ENCODE assay signal across 30 cellular contexts in the genomic region with DNA sequence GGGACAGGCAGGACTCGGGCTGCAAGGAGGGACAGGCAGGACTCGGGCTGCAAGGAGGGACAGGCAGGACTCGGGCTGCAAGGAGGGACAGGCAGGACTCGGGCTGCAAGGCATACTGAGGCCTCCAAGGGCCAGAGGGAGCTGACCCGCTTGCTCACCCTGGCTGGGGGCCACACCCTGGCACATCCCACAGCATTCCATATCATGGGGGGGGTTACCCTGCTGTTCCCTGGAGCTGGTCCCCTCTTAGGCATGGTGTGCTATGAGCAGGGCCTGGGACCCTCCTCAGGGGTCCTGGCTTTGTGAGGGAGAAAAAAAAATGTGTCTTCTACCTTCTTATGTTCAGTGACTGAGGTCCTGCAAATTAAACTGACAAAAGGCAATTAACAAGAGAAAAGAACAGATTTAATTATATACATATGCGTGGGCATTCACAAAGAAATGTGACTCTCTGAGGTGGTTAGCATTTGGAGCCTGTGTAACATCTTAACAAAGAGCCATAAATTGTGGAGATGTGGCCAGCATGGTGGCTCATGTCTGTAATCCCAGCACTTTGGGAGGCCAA.
DNase-seq lines count a peak whose midpoint lies in the region; ATAC-seq and TF ChIP-seq lines count a peak whose summit lies in the region.
"Had no signal": no experiment of that assay in that cellular context is flagged by ENCODE, and none has a peak within 500 bp of the region (broad histone marks: within the 10 kb centered on the region; RNA-seq: fewer than 3 reads in every experiment).

No MANE protein-coding gene starts in this region.

- 86% methylated on average over 6 of the region's 6 CpGs; no CpG with 5 or more reads in 1 of the 2 experiments for WGBS in endodermal cell (ENCODE audit: insufficient coverage in 1 of 2, insufficient read length in 1 of 2), 2 experiments
- WGBS in neuronal stem cell (ENCODE audit: extremely low coverage in 2 of 2, insufficient read length in 2 of 2, insufficient replicate concordance in 1 of 2), 2 donors: no CpG with 5 or more reads among the region's 6 CpGs

- no peaks in the 10 kb centered on the region for H3K79me1 ChIP-seq in neuronal stem cell (ENCODE audit: low read depth, low read length)

- no peak overlapping the region for H2AK5ac ChIP-seq in neuronal stem cell (ENCODE audit: low read depth, low read length)

- H3K27ac Mint-ChIP-seq in endodermal cell (no peak overlapping the region), T-helper 17 cell (no peak overlapping the region)
- H3K27ac Mint-ChIP-seq: activated CD4-positive, alpha-beta T cell treated with anti-CD3 and anti-CD28 coated beads for 36 hours; activated naive CD8-positive, alpha-beta T cell treated with anti-CD3 and anti-CD28 coated beads, Interleukin-2, amount 10 ng/mL, durations not matched to agents 7 days and 5 days; CD4-positive, alpha-beta T cell; HFFc6; natural killer cell treated with Interleukin-12 subunit alpha and Interleukin-12 subunit beta and Interleukin-15 and Interleukin-18, amount 100 ng/mL, for 72 hours; stimulated activated naive CD8-positive, alpha-beta T cell treated with anti-CD3 and anti-CD28 coated beads, Interleukin-15, Interleukin-2, amounts not matched to agents 100 ng/mL and 50 ng/mL, for 24 hours had no signal

- H3K9ac ChIP-seq in endodermal cell (ENCODE audit: extremely low read depth, low read length, poor library complexity, severe bottlenecking) (no peak overlapping the region), neuronal stem cell (ENCODE audit: low read depth, low read length, poor library complexity) (no peak overlapping the region)

- no peak overlapping the region for H4K91ac ChIP-seq in neuronal stem cell (ENCODE audit: low read depth, low read length, poor library complexity)

- no peak overlapping the region for H3K4me2 ChIP-seq in neuronal stem cell (ENCODE audit: insufficient read depth, low read length, poor library complexity, severe bottlenecking)

- intact Hi-C loops in left ventricle myocardium inferior (cut with micrococcal nuclease) (no loop called here), posterior vena cava (cut with DNase I) (no loop called here)

- H3K4me3 ChIP-seq in right atrium auricular region (no peak overlapping the region), left ventricle myocardium inferior (no peak overlapping the region), endodermal cell (ENCODE audit: low read length) (no peak overlapping the region), neuronal stem cell (ENCODE audit: low read length in 2 of 2) (no peak overlapping the region), brain microvascular endothelial cell (ENCODE audit: low read depth, low read length) (no peak overlapping the region)
- H3K4me3 ChIP-seq: cardiac muscle cell, colonic mucosa, testis, uterus had no signal

- H3K9me3 Mint-ChIP-seq in endodermal cell: no peaks in the 10 kb centered on the region
- H3K9me3 Mint-ChIP-seq: activated naive CD8-positive, alpha-beta T cell treated with anti-CD3 and anti-CD28 coated beads, Interleukin-2, amount 10 ng/mL, durations not matched to agents 7 days and 5 days; CD4-positive, alpha-beta T cell; HFFc6; natural killer cell treated with Interleukin-12 subunit alpha and Interleukin-12 subunit beta and Interleukin-15 and Interleukin-18, amount 100 ng/mL, for 72 hours; stimulated activated naive CD8-positive, alpha-beta T cell treated with anti-CD3 and anti-CD28 coated beads, Interleukin-15, Interleukin-2, amounts not matched to agents 100 ng/mL and 50 ng/mL, for 24 hours had no signal

- no peak overlapping the region for H2AFZ ChIP-seq in neuronal stem cell (ENCODE audit: low read length)

- peak; percentile 9 for DNase-seq in right atrium auricular region (ENCODE audit: low spot score)
- DNase-seq in left ventricle myocardium inferior: no peak
- DNase-seq in endodermal cell: peak; percentile 44
- no peak for DNase-seq in neuronal stem cell (ENCODE audit: low spot score)
- no peak for DNase-seq in brain microvascular endothelial cell
- DNase-seq in medulla oblongata (ENCODE audit: extremely low spot score): no peak
- DNase-seq in posterior vena cava (ENCODE audit: low spot score): no peak
- DNase-seq in T-helper 17 cell: no peak
- DNase-seq: activated CD4-positive, alpha-beta T cell treated with anti-CD3 and anti-CD28 coated beads for 36 hours; activated gamma-delta T cell treated with Interleukin-2 at 50 U/mL for 16 hours; activated naive CD8-positive, alpha-beta T cell treated with anti-CD3 and anti-CD28 coated beads, Interleukin-2, amount 10 ng/mL, durations not matched to agents 7 days and 5 days; CD4-positive, alpha-beta T cell; colonic mucosa; effector memory CD4-positive, alpha-beta T cell; glutamatergic neuron; HFFc6; KBM-7; MM.1S; NCI-H1417 treated with DMSO at 0.1 percent for 48 hours; NCI-H2081; NCI-H2227 treated with DMSO at 0.1 percent for 48 hours; NCI-H526 treated with DMSO at 0.1 percent for 48 hours; retina; SHP77 treated with DMSO at 0.1 percent for 48 hours; small intestine; uterus had no signal

- H3K27ac ChIP-seq in right atrium auricular region (no peak overlapping the region), left ventricle myocardium inferior (replicated peaks) (no peak overlapping the region), endodermal cell (ENCODE audit: low read depth, low read length) (no peak overlapping the region), neuronal stem cell (replicated peaks; ENCODE audit: low read length) (no peak overlapping the region), brain microvascular endothelial cell (no peak overlapping the region)
- H3K27ac ChIP-seq: cardiac muscle cell, colonic mucosa, testis, uterus had no signal

- no peaks in the 10 kb centered on the region for H3K27me3 ChIP-seq in right atrium auricular region
- peaks cover 70% of the 10 kb centered on the region for H3K27me3 ChIP-seq in left ventricle myocardium inferior (ENCODE audit: low read depth)
- no peaks in the 10 kb centered on the region for H3K27me3 ChIP-seq in endodermal cell (ENCODE audit: control insufficient read depth, insufficient read depth, low read length, poor library complexity, severe bottlenecking)
- no peaks in the 10 kb centered on the region for H3K27me3 ChIP-seq in neuronal stem cell (ENCODE audit: control insufficient read depth in 3 of 3, insufficient read depth in 3 of 3, low read depth in 1 of 3, low read length in 3 of 3)
- H3K27me3 ChIP-seq in brain microvascular endothelial cell (replicated peaks): no peaks in the 10 kb centered on the region
- H3K27me3 ChIP-seq: cardiac muscle cell, colonic mucosa, testis, uterus had no signal

- ATAC-seq in T-helper 17 cell: no peak
- ATAC-seq: activated CD4-positive, alpha-beta T cell treated with anti-CD3 and anti-CD28 coated beads for 36 hours; natural killer cell treated with Interleukin-12 subunit alpha and Interleukin-12 subunit beta and Interleukin-15 and Interleukin-18, amount 100 ng/mL, for 72 hours had no signal

- no peak overlapping the region for H2BK12ac ChIP-seq in neuronal stem cell (ENCODE audit: low read length)

- H3K4ac ChIP-seq in neuronal stem cell (ENCODE audit: low read length): no peak overlapping the region

- H3K36me3 ChIP-seq in right atrium auricular region (no peaks in the 10 kb centered on the region), left ventricle myocardium inferior (no peaks in the 10 kb centered on the region), endodermal cell (ENCODE audit: control insufficient read depth, insufficient read depth, low read length) (no peaks in the 10 kb centered on the region), neuronal stem cell (replicated peaks in 1 of 2; ENCODE audit: control insufficient read depth in 2 of 2, insufficient read depth in 2 of 2, low read length in 2 of 2) (no peaks in the 10 kb centered on the region), brain microvascular endothelial cell (replicated peaks) (no peaks in the 10 kb centered on the region)
- H3K36me3 ChIP-seq: cardiac muscle cell, colonic mucosa, uterus had no signal

- no peak overlapping the region for H3K14ac ChIP-seq in neuronal stem cell (ENCODE audit: low read length)

- no peak overlapping the region for H3K23ac ChIP-seq in neuronal stem cell (ENCODE audit: low read depth, low read length, poor library complexity)

- TF ChIP-seq CTCF in right atrium auricular region (IDR thresholded peaks at IDR 0.05) (no peak), left ventricle myocardium inferior (IDR thresholded peaks at IDR 0.05; ENCODE audit: borderline replicate concordance) (no peak), endodermal cell (conservative IDR thresholded peaks at IDR 0.05) (no peak), brain microvascular endothelial cell (IDR thresholded peaks at IDR 0.05; ENCODE audit: low read depth, low read length, missing control alignments) (no peak)

- H3K9me3 ChIP-seq in right atrium auricular region (no peaks in the 10 kb centered on the region), left ventricle myocardium inferior (replicated peaks) (no peaks in the 10 kb centered on the region), endodermal cell (ENCODE audit: control insufficient read depth, low read length) (no peaks in the 10 kb centered on the region), neuronal stem cell (replicated peaks in 1 of 2; ENCODE audit: control insufficient read depth in 2 of 2, insufficient read depth in 1 of 2, low read depth in 1 of 2, low read length in 2 of 2) (peaks cover 0 to 3% of the 10 kb centered on the region in 2 donors), T-helper 17 cell (ENCODE audit: control insufficient read depth, low read length, poor library complexity, severe bottlenecking) (no peaks in the 10 kb centered on the region)
- H3K9me3 ChIP-seq: colonic mucosa, testis, uterus had no signal

- no peaks in the 10 kb centered on the region for H3K4me1 ChIP-seq in right atrium auricular region
- H3K4me1 ChIP-seq in left ventricle myocardium inferior: no peaks in the 10 kb centered on the region
- no peaks in the 10 kb centered on the region for H3K4me1 ChIP-seq in endodermal cell (ENCODE audit: control insufficient read depth, insufficient read depth, low read length)
- peaks cover 0 to 2% of the 10 kb centered on the region in 2 donors for H3K4me1 ChIP-seq in neuronal stem cell (ENCODE audit: control insufficient read depth in 2 of 2, insufficient read depth in 1 of 2, low read depth in 1 of 2, low read length in 2 of 2)
- H3K4me1 ChIP-seq: colonic mucosa, testis, uterus had no signal

- no peak overlapping the region for H2BK15ac ChIP-seq in neuronal stem cell (ENCODE audit: low read length)

- peak overlapping the region; percentile 37 for H3K18ac ChIP-seq in neuronal stem cell (ENCODE audit: low read length)

- H3K4me1 Mint-ChIP-seq in endodermal cell (peaks cover 7% of the 10 kb centered on the region), T-helper 17 cell (peaks cover 3% of the 10 kb centered on the region)
- H3K4me1 Mint-ChIP-seq: activated CD4-positive, alpha-beta T cell treated with anti-CD3 and anti-CD28 coated beads for 36 hours; activated naive CD8-positive, alpha-beta T cell treated with anti-CD3 and anti-CD28 coated beads, Interleukin-2, amount 10 ng/mL, durations not matched to agents 7 days and 5 days had no signal

- no peak overlapping the region for H2BK5ac ChIP-seq in neuronal stem cell (ENCODE audit: low read length)

- H3K4me3 Mint-ChIP-seq in endodermal cell: no peak overlapping the region
- H3K4me3 Mint-ChIP-seq in T-helper 17 cell: no peak overlapping the region
- H3K4me3 Mint-ChIP-seq: activated CD4-positive, alpha-beta T cell treated with anti-CD3 and anti-CD28 coated beads for 36 hours; activated naive CD8-positive, alpha-beta T cell treated with anti-CD3 and anti-CD28 coated beads, Interleukin-2, amount 10 ng/mL, durations not matched to agents 7 days and 5 days; CD4-positive, alpha-beta T cell; HFFc6; natural killer cell treated with Interleukin-12 subunit alpha and Interleukin-12 subunit beta and Interleukin-15 and Interleukin-18, amount 100 ng/mL, for 72 hours; stimulated activated naive CD8-positive, alpha-beta T cell treated with anti-CD3 and anti-CD28 coated beads, Interleukin-15, Interleukin-2, amounts not matched to agents 100 ng/mL and 50 ng/mL, for 24 hours had no signal

- H3K27me3 Mint-ChIP-seq in endodermal cell (ENCODE audit: insufficient read depth) (no peaks in the 10 kb centered on the region), T-helper 17 cell (peaks cover 36% of the 10 kb centered on the region)

- H3K36me3 Mint-ChIP-seq in endodermal cell (ENCODE audit: low read depth) (no peaks in the 10 kb centered on the region), T-helper 17 cell (ENCODE audit: low read depth) (no peaks in the 10 kb centered on the region)
- H3K36me3 Mint-ChIP-seq: activated naive CD8-positive, alpha-beta T cell treated with anti-CD3 and anti-CD28 coated beads, Interleukin-2, amount 10 ng/mL, durations not matched to agents 7 days and 5 days; natural killer cell treated with Interleukin-12 subunit alpha and Interleukin-12 subunit beta and Interleukin-15 and Interleukin-18, amount 100 ng/mL, for 72 hours had no signal

- H2BK120ac ChIP-seq in neuronal stem cell (ENCODE audit: low read depth, low read length): no peak overlapping the region

- H4K8ac ChIP-seq in neuronal stem cell (ENCODE audit: low read depth, low read length): no peak overlapping the region

- in situ Hi-C loops in brain microvascular endothelial cell (cut with HindIII; ENCODE audit: low pct_ligation_motif_present, low sequenced_read_pairs): no loop called here

Comparison
In these comparisons a context has a peak if more than half of its experiments do, and no peak if none do; other contexts are left out.
1. DNase-seq: peak in right atrium auricular region (single experiment) and endodermal cell (single experiment); none in left ventricle myocardium inferior (single experiment), neuronal stem cell (single experiment), brain microvascular endothelial cell (single experiment), medulla oblongata (single experiment), posterior vena cava (single experiment) and T-helper 17 cell (0 of 3).